8 cellular contexts compared by ENCODE assay signal in genomic region chr12:6226002-6226700, GRCh38. TPM values are rescaled to one million over a fixed set of nuclear protein-coding genes. Genes with fewer than 3 reads are reported as not detected.
DNase-seq lines count a peak whose midpoint lies in the region; ATAC-seq, FAIRE-seq and TF ChIP-seq lines count a peak whose summit lies in the region.

No MANE protein-coding gene starts in this region.

- peaks cover 73% of the 10 kb centered on the region for H3K4me1 ChIP-seq in colonic mucosa
- H3K4me1 ChIP-seq in HepG2 (ENCODE audit: insufficient read depth, low read length), result peaks cover 100% of the 10 kb centered on the region

- CTCF ChIA-PET in HepG2 (lab: Yijun Ruan, JAX; ENCODE audit: low intra/inter-chr PET ratio, low total read pairs), result no interaction called here

- peaks cover 27 to 54% of the 10 kb centered on the region in 2 donors for H3K4me1 Mint-ChIP-seq in stimulated activated naive B cell treated with anti-CD40 and anti-IgM and Interleukin-4, amounts not matched to agents 10 μg/mL and 1 μg/mL and 100 μg/mL, for 72 hours

- ATAC-seq in HepG2 (peak; percentile 70), HG02938 (IDR thresholded peaks at IDR 0.05; ENCODE audit: unreplicated experiment) (no peak), GM19467 (IDR thresholded peaks at IDR 0.05; ENCODE audit: unreplicated experiment) (no peak), GM19395 (IDR thresholded peaks at IDR 0.05; ENCODE audit: unreplicated experiment) (no peak)
- no peak for ATAC-seq in stimulated activated naive B cell treated with anti-CD40 and anti-IgM and Interleukin-4, amounts not matched to agents 10 μg/mL and 1 μg/mL and 100 μg/mL, for 72 hours (replicated peaks)

- POLR2A ChIA-PET in HepG2 (lab: Yijun Ruan, JAX), result interaction anchor here (0.6 to 1.9 kb wide), 5 partner anchors 8 to 158 kb away, joined by 3 to 6 read pairs (median 4); partner anchors contain the start of gene LTBR

- TF ChIP-seq CTCF in colonic mucosa (IDR thresholded peaks at IDR 0.05) (no peak), HepG2 (CRISPR knock-in tag; IDR thresholded peaks at IDR 0.05) (no peak)

- H3K4me2 ChIP-seq in HepG2 (ENCODE audit: low read depth, low read length), result peak overlapping the region; percentile 88

- H3K36me3 ChIP-seq in MG63, result peaks cover 61% of the 10 kb centered on the region
- no peaks in the 10 kb centered on the region for H3K36me3 ChIP-seq in colonic mucosa
- no peaks in the 10 kb centered on the region for H3K36me3 ChIP-seq in HepG2 (replicated peaks in 1 of 2; ENCODE audit: control insufficient read depth in 1 of 2, insufficient read depth in 2 of 2, low read length in 2 of 2)

- peak; percentile 36 to 39; a peak in 2 of 4 replicates for TF ChIP-seq POLR2A in HepG2 (IDR thresholded peaks at IDR 0.05; ENCODE audit: insufficient read depth in 1 of 2, low read depth in 2 of 2, low read length in 2 of 2)

- no peaks in the 10 kb centered on the region for H4K20me1 ChIP-seq in HepG2 (ENCODE audit: insufficient read depth, low read length)

- no peak overlapping the region for H3K4me3 ChIP-seq in MG63
- H3K4me3 ChIP-seq in colonic mucosa, result no peak overlapping the region
- peak overlapping the region; percentile 42 to 70 (median 50) for H3K4me3 ChIP-seq in HepG2 (replicated peaks in 1 of 3; ENCODE audit: insufficient read depth in 1 of 3, low read depth in 2 of 3, low read length in 3 of 3)

- H3K9me3 Mint-ChIP-seq in stimulated activated naive B cell treated with anti-CD40 and anti-IgM and Interleukin-4, amounts not matched to agents 10 μg/mL and 1 μg/mL and 100 μg/mL, for 72 hours, result no peaks in the 10 kb centered on the region

- H3K9me3 ChIP-seq in MG63 (no peaks in the 10 kb centered on the region), colonic mucosa (no peaks in the 10 kb centered on the region), HepG2 (ENCODE audit: low read length) (no peaks in the 10 kb centered on the region)

- peak; percentile 89 for DNase-seq in MG63
- DNase-seq in colonic mucosa, result peak; percentile 68
- peak; percentile 77 for DNase-seq in HepG2 (ENCODE audit: low spot score)
- DNase-seq in stimulated activated naive B cell treated with anti-CD40 and anti-IgM and Interleukin-4, amounts not matched to agents 10 μg/mL and 1 μg/mL and 100 μg/mL, for 72 hours, result no peak
- no peak for DNase-seq in NCI-H2171 (lab: John Stamatoyannopoulos, UW)

- in situ Hi-C loops in HepG2 (cut with HindIII; ENCODE audit: extremely low pct_ligation_motif_present, low pct_unique_long_range_greater_than_20kb), result no loop called here

- peak in 1 of 2 experiments; percentile 30; a peak in 1 of 4 replicates for TF ChIP-seq EP300 in HepG2 (IDR thresholded peaks at IDR 0.05; ENCODE audit: low read depth in 2 of 2, low read length in 2 of 2)
- no peak for TF ChIP-seq EP300 in HepG2 (CRISPR knock-in tag; IDR thresholded peaks at IDR 0.05; ENCODE audit: borderline replicate concordance)

- peak; percentile 28 for FAIRE-seq in HepG2 (lab: Jason Lieb, UNC)

- no peaks in the 10 kb centered on the region for H3K79me2 ChIP-seq in HepG2 (ENCODE audit: insufficient read depth, low read length)

- no peak for TF ChIP-seq RAD21 in HepG2 (CRISPR knock-in tag; IDR thresholded peaks at IDR 0.05)

- no peaks in the 10 kb centered on the region for H3K36me3 Mint-ChIP-seq in stimulated activated naive B cell treated with anti-CD40 and anti-IgM and Interleukin-4, amounts not matched to agents 10 μg/mL and 1 μg/mL and 100 μg/mL, for 72 hours

- TSS peak; percentile 78 for BruUV-seq in HepG2 (replicated peaks; lab: Mats Ljungman, UMichigan)

- peak overlapping the region in 1 of 2 donors; percentile 83 for H3K9ac ChIP-seq in colonic mucosa (ENCODE audit: low read depth in 2 of 2, low read length in 2 of 2)
- H3K9ac ChIP-seq in HepG2 (ENCODE audit: insufficient read depth, low read depth, low read length), result peak overlapping the region; percentile 83

- H2AFZ ChIP-seq in HepG2 (ENCODE audit: low read length), result no peak overlapping the region

- H3K27ac Mint-ChIP-seq in stimulated activated naive B cell treated with anti-CD40 and anti-IgM and Interleukin-4, amounts not matched to agents 10 μg/mL and 1 μg/mL and 100 μg/mL, for 72 hours, result peak overlapping the region; percentile 42

- WGBS in HepG2 (ENCODE audit: low lambda C conversion rate), result 5% methylated on average over 9 of the region's 12 CpGs

- H3K27ac ChIP-seq in colonic mucosa, result peak overlapping the region; percentile 92
- H3K27ac ChIP-seq in HepG2 (ENCODE audit: extremely low read length, insufficient read depth, low read length), result peak overlapping the region; percentile 94

- peak overlapping the region; percentile 11 to 33 for H3K4me3 Mint-ChIP-seq in stimulated activated naive B cell treated with anti-CD40 and anti-IgM and Interleukin-4, amounts not matched to agents 10 μg/mL and 1 μg/mL and 100 μg/mL, for 72 hours

- intact Hi-C loops in colonic mucosa (cut with DNase I) (no loop called here), HepG2 (cut with micrococcal nuclease; ENCODE audit: unreplicated experiment) (no loop called here)

- no peaks in the 10 kb centered on the region for H3K27me3 ChIP-seq in MG63
- H3K27me3 ChIP-seq in colonic mucosa, result no peaks in the 10 kb centered on the region
- H3K27me3 ChIP-seq in HepG2 (ENCODE audit: control insufficient read depth in 1 of 2, insufficient read depth in 2 of 2, low read length in 2 of 2), result no peaks in the 10 kb centered on the region

- peaks cover 0 to 4% of the 10 kb centered on the region in 2 donors for H3K27me3 Mint-ChIP-seq in stimulated activated naive B cell treated with anti-CD40 and anti-IgM and Interleukin-4, amounts not matched to agents 10 μg/mL and 1 μg/mL and 100 μg/mL, for 72 hours

TF ChIP-seq in HepG2, 621 proteins besides CTCF, POLR2A, EP300 and RAD21 (continues in another document):
- TF ChIP-seq ZNF841 (CRISPR knock-in tag; IDR thresholded peaks at IDR 0.05; ENCODE audit: borderline replicate concordance) (no peak), THRA (CRISPR knock-in tag; IDR thresholded peaks at IDR 0.05; ENCODE audit: borderline replicate concordance) (0 out of 2 replicates have a peak, but pooled peaks have one; percentile 12), GZF1 (CRISPR knock-in tag; IDR thresholded peaks at IDR 0.05) (no peak), ZNF597 (CRISPR knock-in tag; IDR thresholded peaks at IDR 0.05) (no peak), SOX13 (IDR thresholded peaks at IDR 0.05) (peak; percentile 77; the same call in 1 of the 2 replicates), SOX13 (CRISPR knock-in tag; conservative IDR thresholded peaks at IDR 0.05 in 1 of 2, IDR thresholded peaks at IDR 0.05 in 1 of 2) (peak in 1 of 2 experiments; percentile 92; a peak in 2 of 4 replicates), U2AF1 (optimal IDR thresholded peaks at IDR 0.05; ENCODE audit: low read depth, low read length) (no peak), ZNF136 (CRISPR knock-in tag; IDR thresholded peaks at IDR 0.05; ENCODE audit: low read depth) (no peak), FOXP1 (IDR thresholded peaks at IDR 0.05) (no peak), FOXP1 (CRISPR knock-in tag; IDR thresholded peaks at IDR 0.05) (peak; percentile 77), ZNF557 (CRISPR knock-in tag; IDR thresholded peaks at IDR 0.05) (no peak), ZNF761 (CRISPR knock-in tag; conservative IDR thresholded peaks at IDR 0.05) (no peak)

RNA-seq across cellular contexts. Expression of gene CD9, which starts 26.0 kb away (rescaled TPM):
- 95.5 and 98.2 TPM in 2 replicates for total RNA-seq in MG63 (2014; rRNA removed; shearing (Covaris generic); ENCODE audit: low replicate concordance)
- 100 to 1,000 TPM; 589 to 665 TPM for total RNA-seq in colonic mucosa
- total RNA-seq in HepG2 (2016; rRNA removed; fragmentation: Illumina TruSeq; extraction: Trizol), result 4.3 and 5.8 TPM in 2 replicates
- 1.3 and 2.0 TPM in 2 replicates for total RNA-seq in HepG2 (2016; cell fraction: cytosol; rRNA removed; fragmentation: Illumina TruSeq; extraction: Trizol; ENCODE audit: low read depth)
- total RNA-seq in HepG2 (2016; cell fraction: insoluble cytoplasmic fraction; rRNA removed; fragmentation: Illumina TruSeq; extraction: Trizol), result 2.4 and 6.9 TPM in 2 replicates
- 2.1 and 2.4 TPM in 2 replicates for total RNA-seq in HepG2 (2016; cell fraction: membrane; rRNA removed; fragmentation: Illumina TruSeq; extraction: Trizol)
- 5.9 and 6.5 TPM in 2 replicates for total RNA-seq in HepG2 (2016; cell fraction: nucleus; rRNA removed; fragmentation: Illumina TruSeq; extraction: Trizol)
- polyA plus RNA-seq in HepG2 (2011; rRNA removed), result 38.3 and 40.1 TPM in 2 replicates
- 30.3 and 47.3 TPM in 2 replicates for polyA plus RNA-seq in HepG2 (2011; cell fraction: cytosol; rRNA removed)
- polyA plus RNA-seq in HepG2 (2011; cell fraction: nucleus; rRNA removed), result 15.2 and 20.2 TPM in 2 replicates
- polyA plus RNA-seq in HepG2 (2012), result 30.0 and 52.7 TPM in 2 replicates
- 1.4 and 1.8 TPM in 2 replicates for polyA plus RNA-seq in HepG2 (2016; cell fraction: cytosol; fragmentation: Illumina TruSeq; extraction: Trizol; ENCODE audit: low read depth)
- polyA plus RNA-seq in HepG2 (2016; cell fraction: insoluble cytoplasmic fraction; fragmentation: Illumina TruSeq; extraction: Trizol; ENCODE audit: low read depth), result 5.2 and 5.4 TPM in 2 replicates
- polyA plus RNA-seq in HepG2 (2016; cell fraction: membrane; fragmentation: Illumina TruSeq; extraction: Trizol; ENCODE audit: low read depth), result 1.9 and 2.4 TPM in 2 replicates
- polyA plus RNA-seq in HepG2 (2016; cell fraction: nucleus; fragmentation: Illumina TruSeq; extraction: Trizol; ENCODE audit: insufficient read depth, low read depth), result 10.1 and 12.9 TPM in 2 replicates
- polyA minus RNA-seq in HepG2 (2011; rRNA and poly(A)+ RNA removed; ENCODE audit: low replicate concordance), result 21.6 and 243 TPM in 2 replicates
- 12.1 and 13.6 TPM in 2 replicates for polyA minus RNA-seq in HepG2 (2011; cell fraction: cytosol; rRNA and poly(A)+ RNA removed)
- 8.9 and 10.4 TPM in 2 replicates for polyA minus RNA-seq in HepG2 (2011; cell fraction: nucleus; rRNA and poly(A)+ RNA removed)

Comparison
In these comparisons a context has a peak if more than half of its experiments do, and no peak if none do; other contexts are left out.
1. DNase-seq: peak in MG63 (single experiment), colonic mucosa (single experiment) and HepG2 (single experiment); none in stimulated activated naive B cell treated with anti-CD40 and anti-IgM and Interleukin-4, amounts not matched to agents 10 μg/mL and 1 μg/mL and 100 μg/mL, for 72 hours (single experiment) and NCI-H2171 (single experiment).
2. H3K4me3 ChIP-seq: peak in HepG2 (3 of 3); none in MG63 (single experiment) and colonic mucosa (single experiment).
3. RNA of gene CD9, which starts 26.0 kb away (total RNA-seq): 589 to 665 TPM in colonic mucosa and 95.5 to 98.2 TPM in MG63; 1.3 to 6.9 TPM in HepG2; every median in the first group is over 10 times any median in the second.